In the genomic region with DNA sequence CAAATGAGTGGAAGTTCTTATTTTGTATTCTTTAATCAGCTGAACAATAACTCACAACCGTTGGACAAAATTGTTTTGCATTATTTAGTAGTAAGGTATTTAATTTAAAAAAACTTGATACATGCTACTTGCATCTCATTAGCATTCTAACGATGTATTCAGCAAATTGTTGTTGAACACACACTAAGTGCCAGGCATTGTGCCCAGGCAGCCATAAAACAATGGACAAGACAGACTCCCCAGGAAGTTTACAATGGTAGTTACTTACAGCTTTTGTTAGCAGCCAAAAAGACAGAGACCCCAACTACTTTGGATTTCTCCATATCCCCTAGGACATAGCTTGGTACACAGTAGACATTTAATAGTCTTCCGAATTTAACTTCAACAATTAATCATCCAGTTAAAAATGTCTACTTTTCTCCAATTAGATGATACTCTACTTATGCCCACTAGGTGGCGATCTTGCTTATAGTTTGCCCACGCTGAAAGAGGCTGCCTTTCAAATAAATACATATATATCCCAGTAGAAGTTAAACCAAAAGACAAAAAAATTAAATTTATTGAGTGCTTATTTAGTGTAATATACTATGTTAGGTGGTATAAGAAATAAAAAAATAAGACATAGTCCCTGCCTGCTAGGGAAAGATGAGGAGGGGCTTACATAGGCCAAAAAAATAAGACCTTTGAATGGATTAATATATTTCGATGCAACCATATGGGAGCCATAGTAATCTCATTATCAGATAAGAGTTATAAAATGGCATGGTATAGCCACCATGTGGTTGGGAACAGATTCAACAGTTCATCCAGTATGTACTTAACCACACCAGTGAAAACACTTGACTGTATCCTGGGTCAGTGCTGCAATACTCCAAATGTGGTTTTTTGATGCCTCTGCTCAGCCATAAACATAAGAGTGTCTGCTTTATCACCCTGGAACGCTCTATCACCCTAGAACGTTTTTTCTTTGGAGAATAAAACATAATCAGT, we compare ENCODE assay signal across 9 cellular contexts. TPM values are rescaled to one million over a fixed set of nuclear protein-coding genes. Genes with fewer than 3 reads are reported as not detected.
A peak's percentile ranks its signal among the peaks of the same experiment; 100 is the strongest.
DNase-seq lines count a peak whose midpoint lies in the region; ATAC-seq, FAIRE-seq and TF ChIP-seq lines count a peak whose summit lies in the region.
"Had no signal": no experiment of that assay in that cellular context is flagged by ENCODE, and none has a peak within 500 bp of the region (broad histone marks: within the 10 kb centered on the region; RNA-seq: fewer than 3 reads in every experiment).

No MANE protein-coding gene starts in this region.

- H3K36me3 ChIP-seq in adrenal gland (replicated peaks in 1 of 2), result no peaks in the 10 kb centered on the region
- H3K36me3 ChIP-seq: SJCRH30 had no signal

- intact Hi-C loops in adrenal gland (cut with DNase I), result loop anchor here (2.0 to 10.0 kb wide), 6 partner anchors 199 to 651 kb away; a partner anchor contains a TSS

- whole genome bisulfite sequencing in adrenal gland, 4 donors, result 24 to 28% (median 26%) methylated on average over 8 of the region's 8 CpGs

- FAIRE-seq in GM18507 (lab: Jason Lieb, UNC), result peak; percentile 73

- TF ChIP-seq CTCF in C4-2B (conservative IDR thresholded peaks at IDR 0.05) (peak; percentile 87), adrenal gland (IDR thresholded peaks at IDR 0.05) (peak; percentile 64 to 86 (median 80))

- DNase-seq in GM18507 (ENCODE audit: extremely low spot score, insufficient read length, low read depth) (peak; percentile 25), NCI-H2227 (lab: John Stamatoyannopoulos, UW; ENCODE audit: unreplicated experiment) (peak; percentile 59), adrenal gland (peak in 1 of 7 donors; percentile 14), hypothalamus (lab: John Stamatoyannopoulos, UW) (peak in 33 of 51 donors; percentile 1 to 76 (median 38)), substantia nigra (lab: John Stamatoyannopoulos, UW) (peak in 43 of 49 donors; percentile 1 to 79 (median 42))

- peaks cover 17 to 24% of the 10 kb centered on the region in 2 donors for H3K4me1 ChIP-seq in adrenal gland (replicated peaks in 1 of 2)

- no peak for ATAC-seq in GM18861 (IDR thresholded peaks at IDR 0.05; ENCODE audit: unreplicated experiment)
- no peak for ATAC-seq in HG03280 (IDR thresholded peaks at IDR 0.05; ENCODE audit: unreplicated experiment)

- no peaks in the 10 kb centered on the region for H3K9me3 ChIP-seq in adrenal gland (replicated peaks in 1 of 3)
- H3K9me3 ChIP-seq: SJCRH30 had no signal

- no peak overlapping the region; the same call in 1 of the 2 replicates for H3K27ac ChIP-seq in C4-2B
- H3K27ac ChIP-seq in adrenal gland, result no peak overlapping the region
- H3K27ac ChIP-seq in substantia nigra (ENCODE audit: low read depth, low read length, poor library complexity, severe bottlenecking), result peak overlapping the region; percentile 65
- H3K27ac ChIP-seq: SJCRH30 had no signal

- no peaks in the 10 kb centered on the region for H3K27me3 ChIP-seq in adrenal gland
- H3K27me3 ChIP-seq: SJCRH30 had no signal

- no peak overlapping the region for H3K4me3 ChIP-seq in adrenal gland
- H3K4me3 ChIP-seq: SJCRH30 had no signal

- no peak for TF ChIP-seq POLR2A in adrenal gland (IDR thresholded peaks at IDR 0.05)

RNA-seq across cellular contexts. Expression of a gene that starts 2.1 kb away (rescaled TPM):
- total RNA-seq in adrenal gland, result 10 to 100 TPM in 5 of 8 donors, 1 to 10 TPM in 3; 4.3 to 37.1 (median 10.7) TPM
- 10 to 100 TPM in 1 of 3 donors, 1 to 10 TPM in 2; 1.1 to 11.2 (median 5.4) TPM for polyA plus RNA-seq in adrenal gland

RNA-seq across cellular contexts. Expression of a gene that starts 46.4 kb away (rescaled TPM):
- total RNA-seq in adrenal gland, result 10 to 100 TPM; 19.0 to 89.8 (median 44.9) TPM
- polyA plus RNA-seq in adrenal gland, result 10 to 100 TPM in 2 of 3 donors, 1 to 10 TPM in 1; 5.5 to 59.8 (median 12.5) TPM
